9 cellular contexts compared by ENCODE assay signal in genomic region chr3:81816473-81817260, GRCh38. TPM values are rescaled to one million over a fixed set of nuclear protein-coding genes. Genes with fewer than 3 reads are reported as not detected.
DNase-seq lines count a peak whose midpoint lies in the region; ATAC-seq and TF ChIP-seq lines count a peak whose summit lies in the region.
"Had no signal": no experiment of that assay in that cellular context is flagged by ENCODE, and none has a peak within 500 bp of the region (broad histone marks: within the 10 kb centered on the region; RNA-seq: fewer than 3 reads in every experiment).

No MANE protein-coding gene starts in this region.

- H3K27me3 ChIP-seq in PC-3 (ENCODE audit: low read length), result no peaks in the 10 kb centered on the region

- no peak overlapping the region for H3K4me2 ChIP-seq in PC-3 (ENCODE audit: low read length)

- H2AFZ ChIP-seq in PC-3 (ENCODE audit: low read length), result no peak overlapping the region

- peak; percentile 28 to 38 for DNase-seq in SHP77 (lab: John Stamatoyannopoulos, UW)
- no peak for DNase-seq in osteocyte (ENCODE audit: extremely low spot score, unreplicated experiment)
- DNase-seq in NCI-H1105 treated with DMSO at 0.1 percent for 48 hours (lab: John Stamatoyannopoulos, UW), result no peak
- DNase-seq in Calu3, result no peak
- no peak for DNase-seq in NK-92 treated with Interleukin-12 subunit alpha and Interleukin-12 subunit beta, amount 100 ng/mL, for 24 hours (lab: John Stamatoyannopoulos, UW)
- no peak for DNase-seq in PC-3

- H3K79me2 ChIP-seq in PC-3 (ENCODE audit: low read length), result no peaks in the 10 kb centered on the region

- peak overlapping the region; percentile 30 for H3K4me3 Mint-ChIP-seq in osteocyte (ENCODE audit: unreplicated experiment)
- H3K4me3 Mint-ChIP-seq in Calu3 (ENCODE audit: low read depth, unreplicated experiment), result no peak overlapping the region

- H3K27me3 Mint-ChIP-seq in osteocyte (ENCODE audit: unreplicated experiment), result no peaks in the 10 kb centered on the region
- H3K27me3 Mint-ChIP-seq in Calu3 (ENCODE audit: unreplicated experiment), result no peaks in the 10 kb centered on the region

- peak overlapping the region; percentile 70 for H3K27ac Mint-ChIP-seq in osteocyte (ENCODE audit: unreplicated experiment)
- H3K27ac Mint-ChIP-seq in Calu3 (ENCODE audit: unreplicated experiment), result no peak overlapping the region

- ATAC-seq in GM18907 (IDR thresholded peaks at IDR 0.05; ENCODE audit: unreplicated experiment) (peak; percentile 99), HG02678 (IDR thresholded peaks at IDR 0.05; ENCODE audit: unreplicated experiment) (peak; percentile 99), PC-3 (no peak)

- H4K20me1 ChIP-seq in PC-3 (ENCODE audit: low read length), result no peaks in the 10 kb centered on the region

- intact Hi-C loops in Calu3 (cut with micrococcal nuclease; ENCODE audit: unreplicated experiment), result no loop called here
- intact Hi-C loops in PC-3 (cut with micrococcal nuclease), result no loop called here

- H3K9me3 Mint-ChIP-seq in osteocyte (ENCODE audit: unreplicated experiment), result peaks cover 9% of the 10 kb centered on the region
- H3K9me3 Mint-ChIP-seq in Calu3 (ENCODE audit: low read depth, unreplicated experiment), result peaks cover 5% of the 10 kb centered on the region

- POLR2A ChIA-PET in PC-3 (lab: Charles Lee; ENCODE audit: unreplicated experiment), result no interaction called here

- H3K36me3 Mint-ChIP-seq in osteocyte (ENCODE audit: unreplicated experiment) (no peaks in the 10 kb centered on the region), Calu3 (ENCODE audit: insufficient read depth, unreplicated experiment) (no peaks in the 10 kb centered on the region)

- no TSS peak for BruUV-seq in Calu3 (replicated peaks; lab: Mats Ljungman, UMichigan)
- no TSS peak for BruUV-seq in PC-3 (replicated peaks; lab: Mats Ljungman, UMichigan)

- H3K4me3 ChIP-seq in PC-3 (ENCODE audit: low read length), result no peak overlapping the region
- H3K4me3 ChIP-seq: thoracic aorta had no signal

- no peak overlapping the region for H3K27ac ChIP-seq in PC-3 (ENCODE audit: low read length)
- H3K27ac ChIP-seq: thoracic aorta had no signal

- no peaks in the 10 kb centered on the region for H3K4me1 ChIP-seq in PC-3 (ENCODE audit: insufficient read depth, low read length)

- H3K9me3 ChIP-seq in PC-3 (ENCODE audit: low read length), result no peaks in the 10 kb centered on the region

- no peaks in the 10 kb centered on the region for H3F3A ChIP-seq in PC-3 (ENCODE audit: low read length, unreplicated experiment)

- TF ChIP-seq CTCF in osteocyte (IDR thresholded peaks at IDR 0.05), result no peak
- TF ChIP-seq CTCF in Calu3 (IDR thresholded peaks at IDR 0.05; ENCODE audit: unreplicated experiment), result no peak
- TF ChIP-seq CTCF in PC-3 (conservative IDR thresholded peaks at IDR 0.05; ENCODE audit: low read depth, low read length), result no peak

- no peaks in the 10 kb centered on the region for H3K9me2 ChIP-seq in PC-3 (replicated peaks; ENCODE audit: low read length)

- no peaks in the 10 kb centered on the region for H3K36me3 ChIP-seq in PC-3 (ENCODE audit: low read depth, low read length)
- H3K36me3 ChIP-seq: thoracic aorta had no signal

- CTCF ChIA-PET in Calu3 (lab: Charles Lee), result no interaction called here
- CTCF ChIA-PET in PC-3 (lab: Charles Lee), result no interaction called here

- H3K4me1 Mint-ChIP-seq in osteocyte (ENCODE audit: unreplicated experiment) (peaks cover 15% of the 10 kb centered on the region), Calu3 (ENCODE audit: low read depth, unreplicated experiment) (no peaks in the 10 kb centered on the region)

- no peak overlapping the region for H3K9ac ChIP-seq in PC-3 (ENCODE audit: low read length)

RNA-seq across cellular contexts. Expression of gene GBE1, which starts 55.2 kb away (rescaled TPM):
- total RNA-seq in osteocyte (39.2 and 39.8 TPM in 2 replicates), Calu3 (2022) (10.8 and 12.7 TPM in 2 replicates), PC-3 (2014; rRNA removed) (56.6 and 57.7 TPM in 2 replicates)

Comparison
In these comparisons a context has a peak if more than half of its experiments do, and no peak if none do; other contexts are left out.
1. DNase-seq: peak in SHP77 (2 of 2); none in osteocyte (single experiment), NCI-H1105 treated with DMSO at 0.1 percent for 48 hours (single experiment), Calu3 (single experiment), NK-92 treated with Interleukin-12 subunit alpha and Interleukin-12 subunit beta, amount 100 ng/mL, for 24 hours (single experiment) and PC-3 (single experiment).